7 cellular contexts compared by ENCODE assay signal in the genomic region with DNA sequence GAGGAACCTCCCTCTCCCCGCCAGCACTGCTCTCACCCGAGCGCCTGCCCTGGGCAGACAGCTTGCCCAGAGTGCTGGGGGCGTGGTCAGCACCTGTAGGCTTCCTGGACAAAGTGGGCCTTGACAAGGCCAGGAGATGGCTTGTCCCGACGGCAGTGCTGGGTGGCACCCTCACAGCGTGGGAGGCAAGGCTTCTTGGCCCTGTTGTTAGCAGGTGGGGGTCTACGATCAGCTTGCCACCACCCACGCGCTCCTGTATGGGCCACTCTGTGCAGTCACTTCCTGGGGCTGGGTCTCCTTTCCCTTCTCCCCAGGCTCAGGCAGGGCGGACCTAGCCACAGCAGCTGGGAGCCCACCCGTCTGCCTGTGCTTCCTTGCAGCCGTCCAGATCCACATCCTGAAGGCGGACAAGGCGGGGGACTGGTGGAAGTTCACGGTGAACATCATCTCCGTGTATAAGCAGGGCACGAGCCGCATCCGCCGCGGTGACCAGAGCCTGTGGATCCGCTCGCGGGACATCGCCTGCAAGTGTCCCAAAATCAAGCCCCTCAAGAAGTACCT.
DNase-seq lines count a peak whose midpoint lies in the region; ATAC-seq lines count a peak whose summit lies in the region.

No MANE protein-coding gene starts in this region.

- peaks cover 5% of the 10 kb centered on the region for H3K27me3 Mint-ChIP-seq in activated naive CD8-positive, alpha-beta T cell
- H3K27me3 Mint-ChIP-seq in immature natural killer cell (ENCODE audit: low read depth in 3 of 3), result peaks cover 4 to 18% (median 16%) of the 10 kb centered on the region in 3 donors

- peak overlapping the region; percentile 80 for H3K27ac ChIP-seq in stomach smooth muscle (ENCODE audit: low read length)

- H3K4me3 Mint-ChIP-seq in activated naive CD8-positive, alpha-beta T cell, result peak overlapping the region; percentile 79
- H3K4me3 Mint-ChIP-seq in immature natural killer cell, result peak overlapping the region; percentile 81 to 85 (median 83)

- H3K36me3 ChIP-seq in stomach smooth muscle (ENCODE audit: control insufficient read depth in 2 of 2, insufficient read depth in 2 of 2, low read length in 2 of 2), result no peaks in the 10 kb centered on the region

- H3K4me1 Mint-ChIP-seq in activated naive CD8-positive, alpha-beta T cell (ENCODE audit: low read depth), result peaks cover 11% of the 10 kb centered on the region
- peaks cover 21 to 27% of the 10 kb centered on the region in 2 donors for H3K4me1 Mint-ChIP-seq in immature natural killer cell

- H3K9me3 ChIP-seq in stomach smooth muscle (ENCODE audit: control insufficient read depth in 2 of 2, low read length in 2 of 2), result no peaks in the 10 kb centered on the region

- H3K9me3 Mint-ChIP-seq in activated naive CD8-positive, alpha-beta T cell (ENCODE audit: low read depth), result no peaks in the 10 kb centered on the region
- H3K9me3 Mint-ChIP-seq in immature natural killer cell, result no peaks in the 10 kb centered on the region

- no peaks in the 10 kb centered on the region for H3K36me3 Mint-ChIP-seq in activated naive CD8-positive, alpha-beta T cell
- H3K36me3 Mint-ChIP-seq in immature natural killer cell, result no peaks in the 10 kb centered on the region

- H3K27me3 ChIP-seq in stomach smooth muscle (ENCODE audit: control insufficient read depth in 1 of 2, insufficient read depth in 2 of 2, low read length in 2 of 2), result no peaks in the 10 kb centered on the region

- ATAC-seq in HG03097 (IDR thresholded peaks at IDR 0.05; ENCODE audit: low FRiP score, unreplicated experiment), result peak; percentile 11
- ATAC-seq in GM18873 (IDR thresholded peaks at IDR 0.05; ENCODE audit: low FRiP score, unreplicated experiment), result no peak

- H3K4me1 ChIP-seq in stomach smooth muscle (ENCODE audit: control insufficient read depth, insufficient read depth, low read length), result peaks cover 63% of the 10 kb centered on the region

- peak overlapping the region; percentile 16 to 69 for H3K4me3 ChIP-seq in stomach smooth muscle (ENCODE audit: low read length in 2 of 2)

- H3K27ac Mint-ChIP-seq in activated naive CD8-positive, alpha-beta T cell, result peak overlapping the region; percentile 10
- peak overlapping the region; percentile 48 to 85 (median 74) for H3K27ac Mint-ChIP-seq in immature natural killer cell

- H3K9ac ChIP-seq in stomach smooth muscle (ENCODE audit: low read length in 2 of 2), result peak overlapping the region; percentile 41 to 47

- DNase-seq in immature natural killer cell (peak in 1 of 3 donors; percentile 10), putamen (ENCODE audit: low spot score) (no peak), NCI-H774 (lab: John Stamatoyannopoulos, UW) (no peak)
